ENCODE assay signal across 18 cellular contexts in genomic region chr10:77834540-77834939, GRCh38.
DNase-seq lines count a peak whose midpoint lies in the region; ATAC-seq and TF ChIP-seq lines count a peak whose summit lies in the region.
"Had no signal": no experiment of that assay in that cellular context is flagged by ENCODE, and none has a peak within 500 bp of the region (broad histone marks: within the 10 kb centered on the region; RNA-seq: fewer than 3 reads in every experiment).

No MANE protein-coding gene starts in this region.

- no peaks in the 10 kb centered on the region for H3K27me3 ChIP-seq in endodermal cell (ENCODE audit: control insufficient read depth, insufficient read depth, low read length, poor library complexity, severe bottlenecking)
- no peaks in the 10 kb centered on the region for H3K27me3 ChIP-seq in thyroid gland
- H3K27me3 ChIP-seq: pancreas, right lobe of liver had no signal

- H3K9me3 ChIP-seq in endodermal cell (ENCODE audit: control insufficient read depth, low read length): no peaks in the 10 kb centered on the region
- H3K9me3 ChIP-seq in thyroid gland: no peaks in the 10 kb centered on the region
- H3K9me3 ChIP-seq: pancreas, right lobe of liver had no signal

- POLR2A ChIA-PET in activated naive CD8-positive, alpha-beta T cell treated with anti-CD3 and anti-CD28 coated beads, Interleukin-2, amount 10 ng/mL, durations not matched to agents 7 days and 5 days (lab: Charles Lee): no interaction called here
- POLR2A ChIA-PET in activated CD4-positive, alpha-beta memory T cell treated with anti-CD3 and anti-CD28 coated beads for 36 hours (lab: Charles Lee): no interaction called here

- intact Hi-C loops in activated CD4-positive, alpha-beta memory T cell treated with anti-CD3 and anti-CD28 coated beads for 36 hours (cut with micrococcal nuclease): no loop called here
- intact Hi-C loops in thyroid gland (cut with DNase I): no loop called here

- H3K4me3 ChIP-seq in endodermal cell (ENCODE audit: low read length) (no peak overlapping the region), thyroid gland (replicated peaks in 1 of 3) (no peak overlapping the region)
- H3K4me3 ChIP-seq: GM12878, lung, pancreas, right lobe of liver had no signal

- H3K4me1 Mint-ChIP-seq in activated naive CD8-positive, alpha-beta T cell treated with anti-CD3 and anti-CD28 coated beads, Interleukin-2, amount 10 ng/mL, durations not matched to agents 7 days and 5 days: peaks cover 13% of the 10 kb centered on the region
- H3K4me1 Mint-ChIP-seq in activated naive CD8-positive, alpha-beta T cell treated with anti-CD3 and anti-CD28 coated beads for 36 hours: peaks cover 6% of the 10 kb centered on the region
- H3K4me1 Mint-ChIP-seq in activated CD4-positive, alpha-beta memory T cell treated with anti-CD3 and anti-CD28 coated beads for 36 hours (ENCODE audit: low read depth): peaks cover 22% of the 10 kb centered on the region
- peaks cover 8% of the 10 kb centered on the region for H3K4me1 Mint-ChIP-seq in endodermal cell

- H3K27me3 Mint-ChIP-seq in activated naive CD8-positive, alpha-beta T cell treated with anti-CD3 and anti-CD28 coated beads, Interleukin-2, amount 10 ng/mL, durations not matched to agents 7 days and 5 days: no peaks in the 10 kb centered on the region
- no peaks in the 10 kb centered on the region for H3K27me3 Mint-ChIP-seq in activated naive CD8-positive, alpha-beta T cell treated with anti-CD3 and anti-CD28 coated beads for 36 hours
- no peaks in the 10 kb centered on the region for H3K27me3 Mint-ChIP-seq in activated CD4-positive, alpha-beta memory T cell treated with anti-CD3 and anti-CD28 coated beads for 36 hours
- no peaks in the 10 kb centered on the region for H3K27me3 Mint-ChIP-seq in endodermal cell (ENCODE audit: insufficient read depth)

- peak overlapping the region; percentile 96 for H3K27ac Mint-ChIP-seq in activated naive CD8-positive, alpha-beta T cell treated with anti-CD3 and anti-CD28 coated beads, Interleukin-2, amount 10 ng/mL, durations not matched to agents 7 days and 5 days
- no peak overlapping the region for H3K27ac Mint-ChIP-seq in activated naive CD8-positive, alpha-beta T cell treated with anti-CD3 and anti-CD28 coated beads for 36 hours
- peak overlapping the region; percentile 42 for H3K27ac Mint-ChIP-seq in activated CD4-positive, alpha-beta memory T cell treated with anti-CD3 and anti-CD28 coated beads for 36 hours
- H3K27ac Mint-ChIP-seq in endodermal cell: peak overlapping the region; percentile 74

- no peak for TF ChIP-seq CTCF in endodermal cell (conservative IDR thresholded peaks at IDR 0.05)
- TF ChIP-seq CTCF in thyroid gland (IDR thresholded peaks at IDR 0.05): no peak

- H3K9ac ChIP-seq in endodermal cell (ENCODE audit: extremely low read depth, low read length, poor library complexity, severe bottlenecking): no peak overlapping the region

- no peak for TF ChIP-seq POLR2A in thyroid gland (IDR thresholded peaks at IDR 0.05)

- H3K36me3 ChIP-seq in endodermal cell (ENCODE audit: control insufficient read depth, insufficient read depth, low read length) (peaks cover 56% of the 10 kb centered on the region), thyroid gland (peaks cover 38 to 41% of the 10 kb centered on the region in 2 donors)

- CTCF ChIA-PET in activated CD4-positive, alpha-beta memory T cell treated with anti-CD3 and anti-CD28 coated beads for 36 hours (lab: Charles Lee): no interaction called here

- no peak for ATAC-seq in activated naive CD8-positive, alpha-beta T cell treated with anti-CD3 and anti-CD28 coated beads, Interleukin-2, amount 10 ng/mL, durations not matched to agents 7 days and 5 days (ENCODE audit: low read depth)
- ATAC-seq: GM12878, HepG2, pancreas, right lobe of liver had no signal

- H3K27ac ChIP-seq in endodermal cell (ENCODE audit: low read depth, low read length): no peak overlapping the region
- peak overlapping the region in 2 of 3 donors; percentile 86 to 90 for H3K27ac ChIP-seq in thyroid gland
- H3K27ac ChIP-seq: pancreas, right lobe of liver had no signal

- no peak for DNase-seq in activated naive CD8-positive, alpha-beta T cell treated with anti-CD3 and anti-CD28 coated beads, Interleukin-2, amount 10 ng/mL, durations not matched to agents 7 days and 5 days
- DNase-seq in activated naive CD8-positive, alpha-beta T cell treated with anti-CD3 and anti-CD28 coated beads for 36 hours: no peak
- DNase-seq in activated CD4-positive, alpha-beta memory T cell treated with anti-CD3 and anti-CD28 coated beads for 36 hours: no peak
- DNase-seq in endodermal cell (no peak), thyroid gland (no peak), SKM-1 treated with dmso at 0.1 percent for 144 hours (lab: John Stamatoyannopoulos, UW; ENCODE audit: unreplicated experiment) (no peak), mesenteric fat pad (ENCODE audit: low spot score) (no peak), G401 (ENCODE audit: low spot score) (no peak)
- DNase-seq: foreskin melanocyte; NCI-H1417 treated with DMSO at 0.1 percent for 48 hours; NCI-H2107; pancreas; SHP77; stimulated activated CD4-positive, alpha-beta T cell treated with anti-CD3 and anti-CD28 coated beads, Interleukin-15, amount 100 ng/mL, for 24 hours had no signal

- no peaks in the 10 kb centered on the region for H3K9me3 Mint-ChIP-seq in activated naive CD8-positive, alpha-beta T cell treated with anti-CD3 and anti-CD28 coated beads, Interleukin-2, amount 10 ng/mL, durations not matched to agents 7 days and 5 days
- H3K9me3 Mint-ChIP-seq in activated naive CD8-positive, alpha-beta T cell treated with anti-CD3 and anti-CD28 coated beads for 36 hours: no peaks in the 10 kb centered on the region
- no peaks in the 10 kb centered on the region for H3K9me3 Mint-ChIP-seq in activated CD4-positive, alpha-beta memory T cell treated with anti-CD3 and anti-CD28 coated beads for 36 hours
- no peaks in the 10 kb centered on the region for H3K9me3 Mint-ChIP-seq in endodermal cell

- no peaks in the 10 kb centered on the region for H3K36me3 Mint-ChIP-seq in activated naive CD8-positive, alpha-beta T cell treated with anti-CD3 and anti-CD28 coated beads, Interleukin-2, amount 10 ng/mL, durations not matched to agents 7 days and 5 days
- no peaks in the 10 kb centered on the region for H3K36me3 Mint-ChIP-seq in activated naive CD8-positive, alpha-beta T cell treated with anti-CD3 and anti-CD28 coated beads for 36 hours
- no peaks in the 10 kb centered on the region for H3K36me3 Mint-ChIP-seq in activated CD4-positive, alpha-beta memory T cell treated with anti-CD3 and anti-CD28 coated beads for 36 hours
- H3K36me3 Mint-ChIP-seq in endodermal cell (ENCODE audit: low read depth): peaks cover 65% of the 10 kb centered on the region

- no peak overlapping the region for H3K4me3 Mint-ChIP-seq in activated naive CD8-positive, alpha-beta T cell treated with anti-CD3 and anti-CD28 coated beads, Interleukin-2, amount 10 ng/mL, durations not matched to agents 7 days and 5 days
- H3K4me3 Mint-ChIP-seq in activated naive CD8-positive, alpha-beta T cell treated with anti-CD3 and anti-CD28 coated beads for 36 hours: no peak overlapping the region
- no peak overlapping the region for H3K4me3 Mint-ChIP-seq in activated CD4-positive, alpha-beta memory T cell treated with anti-CD3 and anti-CD28 coated beads for 36 hours
- no peak overlapping the region for H3K4me3 Mint-ChIP-seq in endodermal cell

- peaks cover 4% of the 10 kb centered on the region for H3K4me1 ChIP-seq in endodermal cell (ENCODE audit: control insufficient read depth, insufficient read depth, low read length)
- H3K4me1 ChIP-seq in thyroid gland: peaks cover 45 to 60% of the 10 kb centered on the region in 2 donors
- H3K4me1 ChIP-seq: pancreas, right lobe of liver had no signal

- 98 to 100% methylated on average over 2 of the region's 2 CpGs for WGBS in endodermal cell (ENCODE audit: insufficient coverage in 1 of 2, insufficient read length in 1 of 2), 2 experiments
- 66 to 67% methylated on average over 1 to 2 of the region's 2 CpGs for WGBS in thyroid gland, 2 donors

- in situ Hi-C loops in G401 (cut with HindIII; ENCODE audit: low sequenced_read_pairs): no loop called here
